In the genomic region with DNA sequence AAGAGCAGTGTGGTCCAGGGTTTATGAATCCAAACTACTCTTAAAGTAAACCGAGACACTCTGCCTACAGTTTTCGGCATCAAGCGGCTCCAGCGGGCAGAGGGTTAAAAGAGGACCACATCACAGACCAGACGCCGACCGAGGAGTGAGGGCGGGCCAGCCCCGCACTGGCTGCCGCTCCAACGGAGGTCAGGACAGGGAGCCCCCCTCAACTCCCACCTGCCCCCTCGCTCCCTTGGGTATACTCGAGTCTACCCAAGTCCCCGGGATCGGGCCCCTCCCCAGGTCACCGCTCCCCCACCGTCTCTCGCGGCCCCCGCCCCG, we compare ENCODE assay signal across 8 cellular contexts. TPM values are rescaled to one million over a fixed set of nuclear protein-coding genes. Genes with fewer than 3 reads are reported as not detected.
DNase-seq lines count a peak whose midpoint lies in the region; ATAC-seq and TF ChIP-seq lines count a peak whose summit lies in the region.

No MANE protein-coding gene starts in this region.

- intact Hi-C loops in left lung (cut with DNase I): no loop called here

- H3K9ac ChIP-seq in stomach smooth muscle (ENCODE audit: low read length in 2 of 2): peak overlapping the region; percentile 77 to 85

- H3K36me3 ChIP-seq in CD4-positive, CD25-positive, alpha-beta regulatory T cell (ENCODE audit: control insufficient read depth, insufficient read depth, low read length): peaks cover 2% of the 10 kb centered on the region
- H3K36me3 ChIP-seq in left lung (no peaks in the 10 kb centered on the region), stomach smooth muscle (ENCODE audit: control insufficient read depth in 2 of 2, insufficient read depth in 2 of 2, low read length in 2 of 2) (peaks cover 0 to 2% of the 10 kb centered on the region in 2 donors)

- peak overlapping the region; percentile 48 to 97 (median 96) for H3K27ac Mint-ChIP-seq in CD4-positive, CD25-positive, alpha-beta regulatory T cell

- H3K9me3 Mint-ChIP-seq in CD4-positive, CD25-positive, alpha-beta regulatory T cell: no peaks in the 10 kb centered on the region

- peaks cover 2% of the 10 kb centered on the region for H3K27me3 Mint-ChIP-seq in CD4-positive, CD25-positive, alpha-beta regulatory T cell

- H3K9me3 ChIP-seq in CD4-positive, CD25-positive, alpha-beta regulatory T cell (ENCODE audit: control insufficient read depth in 2 of 2, low read length in 2 of 2): no peaks in the 10 kb centered on the region
- no peaks in the 10 kb centered on the region for H3K9me3 ChIP-seq in left lung
- H3K9me3 ChIP-seq in stomach smooth muscle (ENCODE audit: control insufficient read depth in 2 of 2, low read length in 2 of 2): no peaks in the 10 kb centered on the region

- no peaks in the 10 kb centered on the region for H3K27me3 ChIP-seq in CD4-positive, CD25-positive, alpha-beta regulatory T cell (ENCODE audit: control insufficient read depth, insufficient read depth, low read length)
- H3K27me3 ChIP-seq in left lung (no peaks in the 10 kb centered on the region), stomach smooth muscle (ENCODE audit: control insufficient read depth in 1 of 2, insufficient read depth in 2 of 2, low read length in 2 of 2) (no peaks in the 10 kb centered on the region)

- H3K4me1 ChIP-seq in CD4-positive, CD25-positive, alpha-beta regulatory T cell (ENCODE audit: control insufficient read depth, insufficient read depth, low read length, poor library complexity, severe bottlenecking): peaks cover 24% of the 10 kb centered on the region
- H3K4me1 ChIP-seq in left lung (peaks cover 8 to 20% of the 10 kb centered on the region in 2 donors), stomach smooth muscle (ENCODE audit: control insufficient read depth, insufficient read depth, low read length) (peaks cover 5% of the 10 kb centered on the region)

- peaks cover 16% of the 10 kb centered on the region for H3K36me3 Mint-ChIP-seq in CD4-positive, CD25-positive, alpha-beta regulatory T cell

- peak overlapping the region; percentile 90 to 97 (median 96) for H3K4me3 Mint-ChIP-seq in CD4-positive, CD25-positive, alpha-beta regulatory T cell

- H3K4me3 ChIP-seq in CD4-positive, CD25-positive, alpha-beta regulatory T cell (ENCODE audit: low read depth, low read length): peak overlapping the region; percentile 94
- H3K4me3 ChIP-seq in left lung: peak overlapping the region; percentile 70 to 79
- H3K4me3 ChIP-seq in stomach smooth muscle (ENCODE audit: low read length in 2 of 2): peak overlapping the region; percentile 71 to 85

- peak overlapping the region; percentile 85 for H3K27ac ChIP-seq in CD4-positive, CD25-positive, alpha-beta regulatory T cell (ENCODE audit: insufficient read depth, low read length, poor library complexity, severe bottlenecking)
- H3K27ac ChIP-seq in caudate nucleus (ENCODE audit: low read depth, low read length) (peak overlapping the region; percentile 92), left lung (peak overlapping the region; percentile 91 to 98), stomach smooth muscle (ENCODE audit: low read length) (peak overlapping the region; percentile 90)

- DNase-seq in CD4-positive, CD25-positive, alpha-beta regulatory T cell: no peak
- peak; percentile 22 for DNase-seq in HS-27A (ENCODE audit: low read depth)
- peak in 9 of 61 donors; percentile 49 to 76 (median 56) for DNase-seq in caudate nucleus (lab: John Stamatoyannopoulos, UW)
- no peak for DNase-seq in left lung
- DNase-seq in UCSD-AML1 (lab: John Stamatoyannopoulos, UW; ENCODE audit: unreplicated experiment): no peak

- no peak for TF ChIP-seq CTCF in left lung (IDR thresholded peaks at IDR 0.05)

- peaks cover 15 to 43% (median 28%) of the 10 kb centered on the region in 4 donors for H3K4me1 Mint-ChIP-seq in CD4-positive, CD25-positive, alpha-beta regulatory T cell

- peak; percentile 24 to 29 for ATAC-seq in CD4-positive, CD25-positive, alpha-beta regulatory T cell (ENCODE audit: low read depth in 2 of 2)
- ATAC-seq in GM18909 (IDR thresholded peaks at IDR 0.05; ENCODE audit: poor library complexity, unreplicated experiment) (peak; percentile 36), left lung (peak; percentile 64)

TF ChIP-seq in PFSK-1, 5 proteins besides CTCF, POLR2A, EP300 and RAD21:
- TF ChIP-seq SIN3A (IDR thresholded peaks at IDR 0.05; ENCODE audit: borderline replicate concordance, insufficient read depth, low read length) (0 out of 2 replicates have a peak, but pooled peaks have one; percentile 16), POLR2AphosphoS5 (IDR thresholded peaks at IDR 0.05; ENCODE audit: low read depth, low read length) (peak; percentile 5; the same call in 1 of the 2 replicates), FOXP2 (optimal IDR thresholded peaks at IDR 0.05; ENCODE audit: borderline replicate concordance, extremely low read depth, extremely low read length, insufficient read depth) (no peak), TAF1 (IDR thresholded peaks at IDR 0.05; ENCODE audit: borderline replicate concordance, insufficient read depth, low read length) (no peak)
- TF ChIP-seq, protein P1, sequence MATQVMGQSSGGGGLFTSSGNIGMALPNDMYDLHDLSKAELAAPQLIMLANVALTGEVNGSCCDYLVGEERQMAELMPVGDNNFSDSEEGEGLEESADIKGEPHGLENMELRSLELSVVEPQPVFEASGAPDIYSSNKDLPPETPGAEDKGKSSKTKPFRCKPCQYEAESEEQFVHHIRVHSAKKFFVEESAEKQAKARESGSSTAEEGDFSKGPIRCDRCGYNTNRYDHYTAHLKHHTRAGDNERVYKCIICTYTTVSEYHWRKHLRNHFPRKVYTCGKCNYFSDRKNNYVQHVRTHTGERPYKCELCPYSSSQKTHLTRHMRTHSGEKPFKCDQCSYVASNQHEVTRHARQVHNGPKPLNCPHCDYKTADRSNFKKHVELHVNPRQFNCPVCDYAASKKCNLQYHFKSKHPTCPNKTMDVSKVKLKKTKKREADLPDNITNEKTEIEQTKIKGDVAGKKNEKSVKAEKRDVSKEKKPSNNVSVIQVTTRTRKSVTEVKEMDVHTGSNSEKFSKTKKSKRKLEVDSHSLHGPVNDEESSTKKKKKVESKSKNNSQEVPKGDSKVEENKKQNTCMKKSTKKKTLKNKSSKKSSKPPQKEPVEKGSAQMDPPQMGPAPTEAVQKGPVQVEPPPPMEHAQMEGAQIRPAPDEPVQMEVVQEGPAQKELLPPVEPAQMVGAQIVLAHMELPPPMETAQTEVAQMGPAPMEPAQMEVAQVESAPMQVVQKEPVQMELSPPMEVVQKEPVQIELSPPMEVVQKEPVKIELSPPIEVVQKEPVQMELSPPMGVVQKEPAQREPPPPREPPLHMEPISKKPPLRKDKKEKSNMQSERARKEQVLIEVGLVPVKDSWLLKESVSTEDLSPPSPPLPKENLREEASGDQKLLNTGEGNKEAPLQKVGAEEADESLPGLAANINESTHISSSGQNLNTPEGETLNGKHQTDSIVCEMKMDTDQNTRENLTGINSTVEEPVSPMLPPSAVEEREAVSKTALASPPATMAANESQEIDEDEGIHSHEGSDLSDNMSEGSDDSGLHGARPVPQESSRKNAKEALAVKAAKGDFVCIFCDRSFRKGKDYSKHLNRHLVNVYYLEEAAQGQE (IDR thresholded peaks at IDR 0.05; ENCODE audit: insufficient read depth in 1 of 2, low read depth in 2 of 2, low read length in 2 of 2): no peak

RNA-seq across cellular contexts. Expression of gene ARNT, which starts 0.3 kb away (rescaled TPM):
- 43.3 TPM for total RNA-seq in CD4-positive, CD25-positive, alpha-beta regulatory T cell
- polyA plus RNA-seq in CD4-positive, CD25-positive, alpha-beta regulatory T cell: 10 to 100 TPM; 25.9 to 29.0 (median 27.0) TPM
- 20.4 TPM for polyA plus RNA-seq in PFSK-1 (2012; ENCODE audit: insufficient read length, low read depth)
- total RNA-seq in left lung: 10 to 100 TPM; 42.9 to 49.8 TPM

RNA-seq across cellular contexts. Expression of gene CTXND2, which starts 10.9 kb away (rescaled TPM):
- not detected for total RNA-seq in CD4-positive, CD25-positive, alpha-beta regulatory T cell
- not detected for polyA plus RNA-seq in CD4-positive, CD25-positive, alpha-beta regulatory T cell
- not detected for polyA plus RNA-seq in PFSK-1 (2012; ENCODE audit: insufficient read length, low read depth)
- total RNA-seq in left lung: not detected

RNA-seq across cellular contexts. Expression of gene SETDB1, which starts 50.1 kb away (rescaled TPM):
- total RNA-seq in CD4-positive, CD25-positive, alpha-beta regulatory T cell: 48.7 TPM
- polyA plus RNA-seq in CD4-positive, CD25-positive, alpha-beta regulatory T cell: 10 to 100 TPM in 3 of 4 donors, 1 to 10 TPM in 1; 9.4 to 13.6 (median 12.3) TPM
- polyA plus RNA-seq in PFSK-1 (2012; ENCODE audit: insufficient read length, low read depth): 30.7 TPM
- total RNA-seq in left lung: 10 to 100 TPM; 33.1 to 49.7 TPM
